In the genomic region with DNA sequence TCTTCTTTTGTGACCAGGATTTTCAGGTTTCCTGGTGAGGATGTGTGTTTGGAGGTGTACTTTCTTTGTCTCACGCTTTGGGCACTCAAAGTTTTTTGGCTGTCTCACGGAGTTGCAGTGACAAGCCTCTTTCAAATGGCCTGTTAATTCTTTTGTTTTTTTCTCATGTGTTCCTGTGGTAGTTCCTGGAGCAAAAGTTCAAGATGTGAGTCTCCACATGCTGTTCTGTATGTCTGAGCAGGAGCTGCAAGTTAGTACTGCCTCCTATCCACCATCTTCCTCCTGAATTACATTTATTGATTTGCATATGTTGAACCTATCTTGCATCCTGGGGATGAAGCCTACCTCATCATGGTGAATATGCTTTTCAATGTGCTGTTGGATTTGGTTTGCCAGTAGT, we compare ENCODE assay signal across 17 cellular contexts.
"Had no signal": no experiment of that assay in that cellular context is flagged by ENCODE, and none has a peak within 500 bp of the region (broad histone marks: within the 10 kb centered on the region; RNA-seq: fewer than 3 reads in every experiment).

No MANE protein-coding gene starts in this region.

- H3K4me3 Mint-ChIP-seq: activated CD4-positive, alpha-beta memory T cell treated with anti-CD3 and anti-CD28 coated beads for 36 hours; activated CD4-positive, alpha-beta T cell treated with anti-CD3 and anti-CD28 coated beads for 36 hours; activated T-cell treated with anti-CD3 and anti-CD28 coated beads, Interleukin-2, amount 50 U/mL, for 4 hours; dendritic cell treated with granulocyte-macrophage colony-stimulating factor and Interleukin-4, amounts not matched to agents 40 ng/mL and 50 ng/mL, for 4 days had no signal

- H3K4me1 ChIP-seq: body of pancreas, left ventricle myocardium inferior, stomach, testis had no signal

- H3K9me3 ChIP-seq: body of pancreas, left ventricle myocardium inferior, ovary, testis had no signal

- H3K27ac Mint-ChIP-seq: activated CD4-positive, alpha-beta memory T cell treated with anti-CD3 and anti-CD28 coated beads for 36 hours; activated CD4-positive, alpha-beta T cell treated with anti-CD3 and anti-CD28 coated beads for 36 hours; dendritic cell treated with granulocyte-macrophage colony-stimulating factor and Interleukin-4, amounts not matched to agents 40 ng/mL and 50 ng/mL, for 4 days had no signal

- H3K36me3 Mint-ChIP-seq: activated CD4-positive, alpha-beta memory T cell treated with anti-CD3 and anti-CD28 coated beads for 36 hours had no signal

- H3K27me3 ChIP-seq: body of pancreas, ovary, stomach, testis had no signal

- ATAC-seq: activated CD4-positive, alpha-beta T cell treated with anti-CD3 and anti-CD28 coated beads for 36 hours; activated T-cell treated with anti-CD3 and anti-CD28 coated beads, Interleukin-2, amount 50 U/mL, for 4 hours; body of pancreas; sciatic nerve had no signal

- H3K27me3 Mint-ChIP-seq: activated CD4-positive, alpha-beta memory T cell treated with anti-CD3 and anti-CD28 coated beads for 36 hours; activated CD4-positive, alpha-beta T cell treated with anti-CD3 and anti-CD28 coated beads for 36 hours; dendritic cell treated with granulocyte-macrophage colony-stimulating factor and Interleukin-4, amounts not matched to agents 40 ng/mL and 50 ng/mL, for 4 days had no signal

- DNase-seq: activated CD4-positive, alpha-beta memory T cell treated with anti-CD3 and anti-CD28 coated beads for 36 hours; activated CD4-positive, alpha-beta T cell treated with anti-CD3 and anti-CD28 coated beads for 36 hours; activated effector memory CD4-positive, alpha-beta T cell treated with Interleukin-2 at 50 U/mL for 16 hours; activated naive CD4-positive, alpha-beta T cell treated with anti-CD3 and anti-CD28 coated beads, Interleukin-2, amount 50 U/mL, for 16 hours; activated T-cell treated with anti-CD3 and anti-CD28 coated beads, Interleukin-2, amount 50 U/mL, for 4 hours; amygdala; body of pancreas; cerebellar nuclear complex; effector memory CD4-positive, alpha-beta T cell; left ventricle myocardium inferior; ovary; spleen; stomach; T-helper 2 cell; testis had no signal

- H3K4me3 ChIP-seq: body of pancreas, left ventricle myocardium inferior, ovary, spleen, stomach, testis had no signal

- H3K36me3 ChIP-seq: left ventricle myocardium inferior, ovary, spleen, stomach had no signal

- H3K9me3 Mint-ChIP-seq: activated T-cell treated with anti-CD3 and anti-CD28 coated beads, Interleukin-2, amount 50 U/mL, for 4 hours; dendritic cell treated with granulocyte-macrophage colony-stimulating factor and Interleukin-4, amounts not matched to agents 40 ng/mL and 50 ng/mL, for 4 days had no signal

- H3K27ac ChIP-seq: body of pancreas, left ventricle myocardium inferior, ovary, spleen, stomach, testis had no signal
